1 cellular context compared by ENCODE assay signal in the genomic region with DNA sequence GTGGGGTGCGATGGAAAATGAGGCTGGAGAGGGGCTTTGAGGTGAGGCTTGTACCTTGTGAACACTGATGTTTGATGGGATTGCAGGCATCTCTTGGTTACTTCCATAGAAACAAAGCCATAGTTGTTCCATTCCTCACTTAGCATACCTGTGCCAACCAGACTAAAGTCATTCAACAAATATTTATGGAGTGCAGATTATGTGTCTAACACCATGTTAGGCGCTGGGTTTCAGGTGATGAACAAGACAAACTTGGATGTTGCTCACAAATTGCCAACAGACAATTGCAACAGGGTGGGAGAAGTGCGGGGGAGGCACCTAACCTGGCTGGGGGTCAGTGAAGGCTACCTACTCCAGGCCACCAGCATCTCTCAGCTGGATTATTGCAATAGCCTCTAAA.
TF ChIP-seq lines count a peak whose summit lies in the region.

No MANE protein-coding gene starts in this region.

TF ChIP-seq in WTC11, 78 proteins besides CTCF, POLR2A, EP300 and RAD21 (continued from another document):
- TF ChIP-seq, protein P1, sequence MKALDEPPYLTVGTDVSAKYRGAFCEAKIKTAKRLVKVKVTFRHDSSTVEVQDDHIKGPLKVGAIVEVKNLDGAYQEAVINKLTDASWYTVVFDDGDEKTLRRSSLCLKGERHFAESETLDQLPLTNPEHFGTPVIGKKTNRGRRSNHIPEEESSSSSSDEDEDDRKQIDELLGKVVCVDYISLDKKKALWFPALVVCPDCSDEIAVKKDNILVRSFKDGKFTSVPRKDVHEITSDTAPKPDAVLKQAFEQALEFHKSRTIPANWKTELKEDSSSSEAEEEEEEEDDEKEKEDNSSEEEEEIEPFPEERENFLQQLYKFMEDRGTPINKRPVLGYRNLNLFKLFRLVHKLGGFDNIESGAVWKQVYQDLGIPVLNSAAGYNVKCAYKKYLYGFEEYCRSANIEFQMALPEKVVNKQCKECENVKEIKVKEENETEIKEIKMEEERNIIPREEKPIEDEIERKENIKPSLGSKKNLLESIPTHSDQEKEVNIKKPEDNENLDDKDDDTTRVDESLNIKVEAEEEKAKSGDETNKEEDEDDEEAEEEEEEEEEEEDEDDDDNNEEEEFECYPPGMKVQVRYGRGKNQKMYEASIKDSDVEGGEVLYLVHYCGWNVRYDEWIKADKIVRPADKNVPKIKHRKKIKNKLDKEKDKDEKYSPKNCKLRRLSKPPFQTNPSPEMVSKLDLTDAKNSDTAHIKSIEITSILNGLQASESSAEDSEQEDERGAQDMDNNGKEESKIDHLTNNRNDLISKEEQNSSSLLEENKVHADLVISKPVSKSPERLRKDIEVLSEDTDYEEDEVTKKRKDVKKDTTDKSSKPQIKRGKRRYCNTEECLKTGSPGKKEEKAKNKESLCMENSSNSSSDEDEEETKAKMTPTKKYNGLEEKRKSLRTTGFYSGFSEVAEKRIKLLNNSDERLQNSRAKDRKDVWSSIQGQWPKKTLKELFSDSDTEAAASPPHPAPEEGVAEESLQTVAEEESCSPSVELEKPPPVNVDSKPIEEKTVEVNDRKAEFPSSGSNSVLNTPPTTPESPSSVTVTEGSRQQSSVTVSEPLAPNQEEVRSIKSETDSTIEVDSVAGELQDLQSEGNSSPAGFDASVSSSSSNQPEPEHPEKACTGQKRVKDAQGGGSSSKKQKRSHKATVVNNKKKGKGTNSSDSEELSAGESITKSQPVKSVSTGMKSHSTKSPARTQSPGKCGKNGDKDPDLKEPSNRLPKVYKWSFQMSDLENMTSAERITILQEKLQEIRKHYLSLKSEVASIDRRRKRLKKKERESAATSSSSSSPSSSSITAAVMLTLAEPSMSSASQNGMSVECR (CRISPR knock-in tag; IDR thresholded peaks at IDR 0.05; ENCODE audit: borderline replicate concordance): no peak
- no peak for TF ChIP-seq GRHL2 (CRISPR knock-in tag; IDR thresholded peaks at IDR 0.05; ENCODE audit: insufficient replicate concordance, severe bottlenecking)
- TF ChIP-seq, protein P2, sequence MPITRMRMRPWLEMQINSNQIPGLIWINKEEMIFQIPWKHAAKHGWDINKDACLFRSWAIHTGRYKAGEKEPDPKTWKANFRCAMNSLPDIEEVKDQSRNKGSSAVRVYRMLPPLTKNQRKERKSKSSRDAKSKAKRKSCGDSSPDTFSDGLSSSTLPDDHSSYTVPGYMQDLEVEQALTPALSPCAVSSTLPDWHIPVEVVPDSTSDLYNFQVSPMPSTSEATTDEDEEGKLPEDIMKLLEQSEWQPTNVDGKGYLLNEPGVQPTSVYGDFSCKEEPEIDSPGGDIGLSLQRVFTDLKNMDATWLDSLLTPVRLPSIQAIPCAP (CRISPR knock-in tag; IDR thresholded peaks at IDR 0.05): no peak
- TF ChIP-seq, protein P3, sequence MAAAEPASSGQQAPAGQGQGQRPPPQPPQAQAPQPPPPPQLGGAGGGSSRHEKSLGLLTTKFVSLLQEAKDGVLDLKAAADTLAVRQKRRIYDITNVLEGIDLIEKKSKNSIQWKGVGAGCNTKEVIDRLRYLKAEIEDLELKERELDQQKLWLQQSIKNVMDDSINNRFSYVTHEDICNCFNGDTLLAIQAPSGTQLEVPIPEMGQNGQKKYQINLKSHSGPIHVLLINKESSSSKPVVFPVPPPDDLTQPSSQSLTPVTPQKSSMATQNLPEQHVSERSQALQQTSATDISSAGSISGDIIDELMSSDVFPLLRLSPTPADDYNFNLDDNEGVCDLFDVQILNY (CRISPR knock-in tag; IDR thresholded peaks at IDR 0.05): no peak
- TF ChIP-seq, protein P4, sequence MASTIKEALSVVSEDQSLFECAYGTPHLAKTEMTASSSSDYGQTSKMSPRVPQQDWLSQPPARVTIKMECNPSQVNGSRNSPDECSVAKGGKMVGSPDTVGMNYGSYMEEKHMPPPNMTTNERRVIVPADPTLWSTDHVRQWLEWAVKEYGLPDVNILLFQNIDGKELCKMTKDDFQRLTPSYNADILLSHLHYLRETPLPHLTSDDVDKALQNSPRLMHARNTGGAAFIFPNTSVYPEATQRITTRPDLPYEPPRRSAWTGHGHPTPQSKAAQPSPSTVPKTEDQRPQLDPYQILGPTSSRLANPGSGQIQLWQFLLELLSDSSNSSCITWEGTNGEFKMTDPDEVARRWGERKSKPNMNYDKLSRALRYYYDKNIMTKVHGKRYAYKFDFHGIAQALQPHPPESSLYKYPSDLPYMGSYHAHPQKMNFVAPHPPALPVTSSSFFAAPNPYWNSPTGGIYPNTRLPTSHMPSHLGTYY (CRISPR knock-in tag; IDR thresholded peaks at IDR 0.05): no peak
- TF ChIP-seq, protein P5, sequence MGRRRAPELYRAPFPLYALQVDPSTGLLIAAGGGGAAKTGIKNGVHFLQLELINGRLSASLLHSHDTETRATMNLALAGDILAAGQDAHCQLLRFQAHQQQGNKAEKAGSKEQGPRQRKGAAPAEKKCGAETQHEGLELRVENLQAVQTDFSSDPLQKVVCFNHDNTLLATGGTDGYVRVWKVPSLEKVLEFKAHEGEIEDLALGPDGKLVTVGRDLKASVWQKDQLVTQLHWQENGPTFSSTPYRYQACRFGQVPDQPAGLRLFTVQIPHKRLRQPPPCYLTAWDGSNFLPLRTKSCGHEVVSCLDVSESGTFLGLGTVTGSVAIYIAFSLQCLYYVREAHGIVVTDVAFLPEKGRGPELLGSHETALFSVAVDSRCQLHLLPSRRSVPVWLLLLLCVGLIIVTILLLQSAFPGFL (CRISPR knock-in tag; IDR thresholded peaks at IDR 0.05; ENCODE audit: borderline replicate concordance): no peak
- no peak for TF ChIP-seq TCF7 (CRISPR knock-in tag; IDR thresholded peaks at IDR 0.05; ENCODE audit: low read depth)
- TF ChIP-seq, protein P6, sequence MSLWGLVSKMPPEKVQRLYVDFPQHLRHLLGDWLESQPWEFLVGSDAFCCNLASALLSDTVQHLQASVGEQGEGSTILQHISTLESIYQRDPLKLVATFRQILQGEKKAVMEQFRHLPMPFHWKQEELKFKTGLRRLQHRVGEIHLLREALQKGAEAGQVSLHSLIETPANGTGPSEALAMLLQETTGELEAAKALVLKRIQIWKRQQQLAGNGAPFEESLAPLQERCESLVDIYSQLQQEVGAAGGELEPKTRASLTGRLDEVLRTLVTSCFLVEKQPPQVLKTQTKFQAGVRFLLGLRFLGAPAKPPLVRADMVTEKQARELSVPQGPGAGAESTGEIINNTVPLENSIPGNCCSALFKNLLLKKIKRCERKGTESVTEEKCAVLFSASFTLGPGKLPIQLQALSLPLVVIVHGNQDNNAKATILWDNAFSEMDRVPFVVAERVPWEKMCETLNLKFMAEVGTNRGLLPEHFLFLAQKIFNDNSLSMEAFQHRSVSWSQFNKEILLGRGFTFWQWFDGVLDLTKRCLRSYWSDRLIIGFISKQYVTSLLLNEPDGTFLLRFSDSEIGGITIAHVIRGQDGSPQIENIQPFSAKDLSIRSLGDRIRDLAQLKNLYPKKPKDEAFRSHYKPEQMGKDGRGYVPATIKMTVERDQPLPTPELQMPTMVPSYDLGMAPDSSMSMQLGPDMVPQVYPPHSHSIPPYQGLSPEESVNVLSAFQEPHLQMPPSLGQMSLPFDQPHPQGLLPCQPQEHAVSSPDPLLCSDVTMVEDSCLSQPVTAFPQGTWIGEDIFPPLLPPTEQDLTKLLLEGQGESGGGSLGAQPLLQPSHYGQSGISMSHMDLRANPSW (CRISPR knock-in tag; conservative IDR thresholded peaks at IDR 0.05; ENCODE audit: low read depth): no peak
- TF ChIP-seq TEAD4 (CRISPR knock-in tag; IDR thresholded peaks at IDR 0.05): no peak
- TF ChIP-seq ZNF219 (CRISPR knock-in tag; IDR thresholded peaks at IDR 0.05; ENCODE audit: borderline replicate concordance): no peak
